In genomic region chr2:60488291-60488690, GRCh38 we compare ENCODE assay signal across 13 cellular contexts.
DNase-seq lines count a peak whose midpoint lies in the region; ATAC-seq, FAIRE-seq and TF ChIP-seq lines count a peak whose summit lies in the region.
"Had no signal": no experiment of that assay in that cellular context is flagged by ENCODE, and none has a peak within 500 bp of the region (broad histone marks: within the 10 kb centered on the region; RNA-seq: fewer than 3 reads in every experiment).

No MANE protein-coding gene starts in this region.

- H3K4me3 ChIP-seq in GM12878 (peak overlapping the region; percentile 25; the same call in 1 of the 2 replicates), body of pancreas (no peak overlapping the region)
- H3K4me3 ChIP-seq: mucosa of descending colon had no signal

- POLR2A ChIA-PET in GM12878 (lab: Charles Lee) = no interaction called here

- TF ChIP-seq CTCF in GM12878 (IDR thresholded peaks at IDR 0.05 in 2 of 3, conservative IDR thresholded peaks at IDR 0.05 in 1 of 3; ENCODE audit: control insufficient read depth in 2 of 3, extremely low read depth in 1 of 3, insufficient read depth in 1 of 3, low read depth in 3 of 3, low read length in 3 of 3) (no peak), body of pancreas (IDR thresholded peaks at IDR 0.05) (no peak)

- TF ChIP-seq EP300 in GM12878 (IDR thresholded peaks at IDR 0.05; ENCODE audit: borderline replicate concordance in 1 of 2, control insufficient read depth in 1 of 2, low read depth in 2 of 2, low read length in 2 of 2) = no peak

- TF ChIP-seq RAD21 in GM12878 (IDR thresholded peaks at IDR 0.05; ENCODE audit: insufficient read depth, low read depth, low read length) = no peak

- H3K9me3 ChIP-seq in GM12878 (replicated peaks; ENCODE audit: control insufficient read depth, insufficient read depth, low read length) (no peaks in the 10 kb centered on the region), body of pancreas (no peaks in the 10 kb centered on the region)
- H3K9me3 ChIP-seq: mucosa of descending colon had no signal

- no peak for TF ChIP-seq POLR2A in GM12878 (IDR thresholded peaks at IDR 0.05; ENCODE audit: low read depth, low read length)
- TF ChIP-seq POLR2A in body of pancreas (IDR thresholded peaks at IDR 0.05) = no peak

- peak overlapping the region; percentile 68 for H3K27ac ChIP-seq in GM12878 (ENCODE audit: control insufficient read depth, insufficient read depth)
- no peak overlapping the region for H3K27ac ChIP-seq in body of pancreas

- ATAC-seq in GM18517 (IDR thresholded peaks at IDR 0.05; ENCODE audit: unreplicated experiment) = peak; percentile 79
- peak; percentile 66 for ATAC-seq in GM21447 (IDR thresholded peaks at IDR 0.05; ENCODE audit: unreplicated experiment)
- peak; percentile 45 for ATAC-seq in HG03064 (IDR thresholded peaks at IDR 0.05; ENCODE audit: low read depth, unreplicated experiment)
- peak; percentile 69 for ATAC-seq in GM12878
- ATAC-seq in body of pancreas = no peak
- ATAC-seq: CD8-positive, alpha-beta T cell; mucosa of descending colon; Right ventricle myocardium inferior had no signal

- in situ Hi-C loops in GM12878 (cut with MboI) = no loop called here

- intact Hi-C loops in GM12878 (cut with micrococcal nuclease; ENCODE audit: unreplicated experiment) = no loop called here
- intact Hi-C loops in body of pancreas (cut with DNase I) = no loop called here

- WGBS in GM12878 (ENCODE audit: insufficient coverage, insufficient replicate concordance, low lambda C conversion rate, missing lambda C conversion rate) = 46% methylated on average over 3 of the region's 3 CpGs
- 90 to 96% methylated on average over 3 of the region's 3 CpGs for WGBS in body of pancreas, 2 donors

- H3K27me3 ChIP-seq in GM12878 (replicated peaks in 1 of 2; ENCODE audit: control insufficient read depth in 2 of 2, insufficient read depth in 2 of 2, low read length in 1 of 2) (no peaks in the 10 kb centered on the region), body of pancreas (no peaks in the 10 kb centered on the region)

- H3K4me1 ChIP-seq in GM12878 (ENCODE audit: control insufficient read depth, insufficient read depth, low read length) = peaks cover 44% of the 10 kb centered on the region
- no peaks in the 10 kb centered on the region for H3K4me1 ChIP-seq in body of pancreas

- SMC1A ChIA-PET in GM12878 (lab: Charles Lee; ENCODE audit: uncharacterized antibody, unreplicated experiment) = no interaction called here

- DNase-seq in GM12878 (ENCODE audit: low read depth, low spot score) = no peak
- no peak for DNase-seq in NAMALWA (ENCODE audit: low spot score)
- DNase-seq in HuH-7 (ENCODE audit: low spot score) = no peak
- DNase-seq in HK-2 (ENCODE audit: unreplicated experiment) = no peak
- DNase-seq in body of pancreas = no peak
- DNase-seq: CD8-positive, alpha-beta T cell; mucosa of descending colon; NCI-H524 treated with DMSO at 0.1 percent for 48 hours had no signal

- peaks cover 0 to 5% of the 10 kb centered on the region in 2 experiments; a peak in 2 of 4 replicates for H3K36me3 ChIP-seq in GM12878 (ENCODE audit: control insufficient read depth in 2 of 2, insufficient read depth in 2 of 2, low read length in 1 of 2)
- no peaks in the 10 kb centered on the region for H3K36me3 ChIP-seq in body of pancreas (replicated peaks in 1 of 2; ENCODE audit: insufficient read depth in 1 of 2, low read depth in 2 of 2)

- no TSS peak for BruUV-seq in GM12878 (replicated peaks; lab: Mats Ljungman, UMichigan)

- CTCF ChIA-PET in GM12878 (lab: Yijun Ruan, JAX) = no interaction called here

- no peak for FAIRE-seq in GM12878 (lab: Jason Lieb, UNC)
- FAIRE-seq: TTC549 had no signal

- RAD21 ChIA-PET in GM12878 (lab: Charles Lee; ENCODE audit: unreplicated experiment) = no interaction called here

- H3K9ac ChIP-seq in GM12878 (ENCODE audit: control insufficient read depth, insufficient read depth, low read length) = peak overlapping the region; percentile 19; the same call in 1 of the 2 replicates

- peaks cover 45% of the 10 kb centered on the region for H3K79me2 ChIP-seq in GM12878 (ENCODE audit: control insufficient read depth, insufficient read depth, low read length)

- H4K20me1 ChIP-seq in GM12878 (ENCODE audit: control insufficient read depth, insufficient read depth) = no peaks in the 10 kb centered on the region

- peak overlapping the region; percentile 76 for H3K4me2 ChIP-seq in GM12878 (ENCODE audit: control insufficient read depth, insufficient read depth)

- H2AFZ ChIP-seq in GM12878 (ENCODE audit: control insufficient read depth, low read depth, low read length) = peak overlapping the region; percentile 56

TF ChIP-seq in GM12878, 131 proteins besides CTCF, POLR2A, EP300 and RAD21:
- TF ChIP-seq ZNF217 (IDR thresholded peaks at IDR 0.05) = no peak
- TF ChIP-seq BRCA1 (IDR thresholded peaks at IDR 0.05; ENCODE audit: low read depth, low read length) = no peak
- no peak for TF ChIP-seq EZH2 (IDR thresholded peaks at IDR 0.05; ENCODE audit: borderline replicate concordance, control insufficient read depth, low read depth, low read length)
- TF ChIP-seq JUNB (IDR thresholded peaks at IDR 0.05) = peak; percentile 34; the same call in 1 of the 2 replicates
- TF ChIP-seq RBBP5 (conservative IDR thresholded peaks at IDR 0.05) = no peak
- no peak for TF ChIP-seq BACH1 (IDR thresholded peaks at IDR 0.05; ENCODE audit: borderline replicate concordance)
- no peak for TF ChIP-seq MAX (IDR thresholded peaks at IDR 0.05; ENCODE audit: low read depth, low read length)
- no peak for TF ChIP-seq HDGF (IDR thresholded peaks at IDR 0.05)
- TF ChIP-seq NFXL1 (IDR thresholded peaks at IDR 0.05; ENCODE audit: borderline replicate concordance) = no peak
- no peak for TF ChIP-seq E4F1 (IDR thresholded peaks at IDR 0.05; ENCODE audit: borderline replicate concordance, partially characterized antibody)
- TF ChIP-seq ATF2 (IDR thresholded peaks at IDR 0.05; ENCODE audit: low read length) = 0 out of 2 replicates have a peak, but pooled peaks have one; percentile 18
- TF ChIP-seq FOXM1 (IDR thresholded peaks at IDR 0.05; ENCODE audit: low read depth, low read length) = no peak
